8 cellular contexts compared by ENCODE assay signal in genomic region chr7:141785711-141786552, GRCh38. TPM values are rescaled to one million over a fixed set of nuclear protein-coding genes. Genes with fewer than 3 reads are reported as not detected.
DNase-seq lines count a peak whose midpoint lies in the region; ATAC-seq, FAIRE-seq and TF ChIP-seq lines count a peak whose summit lies in the region.

No MANE protein-coding gene starts in this region.

- no peak for TF ChIP-seq EP300 in stomach (IDR thresholded peaks at IDR 0.05)

- intact Hi-C loops in stomach (cut with DNase I; ENCODE audit: low total_unique reads), result no loop called here

- H2AFZ ChIP-seq in keratinocyte (ENCODE audit: control insufficient read depth, low read length), result no peak overlapping the region

- H3K9ac ChIP-seq in NT2/D1 (ENCODE audit: insufficient read length, low read depth) (no peak overlapping the region), keratinocyte (ENCODE audit: control insufficient read depth, extremely low read depth, insufficient read depth, low read length) (no peak overlapping the region)

- in situ Hi-C loops in brain microvascular endothelial cell (cut with HindIII; ENCODE audit: low pct_ligation_motif_present, low sequenced_read_pairs), result no loop called here

- H3K4me1 ChIP-seq in NT2/D1 (ENCODE audit: insufficient read depth, insufficient read length) (no peaks in the 10 kb centered on the region), keratinocyte (ENCODE audit: control insufficient read depth, extremely low read depth, insufficient read depth, low read length) (no peaks in the 10 kb centered on the region), stomach (no peaks in the 10 kb centered on the region)

- dilution Hi-C loops in keratinocyte (cut with MboI; ENCODE audit: extremely low pct_ligation_motif_present, low sequenced_read_pairs), result no loop called here

- H3K9me3 ChIP-seq in NT2/D1 (ENCODE audit: insufficient read depth, low read length) (no peaks in the 10 kb centered on the region), keratinocyte (ENCODE audit: control insufficient read depth, low read depth, low read length) (no peaks in the 10 kb centered on the region), stomach (no peaks in the 10 kb centered on the region)

- no peak for TF ChIP-seq POLR2A in stomach (IDR thresholded peaks at IDR 0.05)

- no peaks in the 10 kb centered on the region for H3K9me1 ChIP-seq in keratinocyte (ENCODE audit: control insufficient read depth, extremely low read depth, insufficient read depth, low read length)

- H4K20me1 ChIP-seq in keratinocyte (ENCODE audit: control insufficient read depth, extremely low read depth, insufficient read depth, low read length), result no peaks in the 10 kb centered on the region

- WGBS in stomach, 5 donors, result 64 to 76% (median 73%) methylated on average over 13 of the region's 13 CpGs

- H3K79me2 ChIP-seq in keratinocyte (ENCODE audit: control insufficient read depth, insufficient read depth, low read length), result no peaks in the 10 kb centered on the region

- FAIRE-seq in HTR-8/SVneo (lab: Jason Lieb, UNC) (no peak), keratinocyte (lab: Jason Lieb, UNC) (peak; percentile 66)

- no peak overlapping the region for H3K27ac ChIP-seq in brain microvascular endothelial cell
- no peak overlapping the region for H3K27ac ChIP-seq in keratinocyte (ENCODE audit: control insufficient read depth, insufficient read depth, low read length)
- H3K27ac ChIP-seq in stomach, result no peak overlapping the region

- H3K4me2 ChIP-seq in keratinocyte (ENCODE audit: control insufficient read depth, extremely low read depth, insufficient read depth, low read depth, low read length), result no peak overlapping the region

- H3K4me3 ChIP-seq in NT2/D1 (ENCODE audit: insufficient read length, low read depth) (no peak overlapping the region), brain microvascular endothelial cell (ENCODE audit: low read depth, low read length) (no peak overlapping the region), keratinocyte (ENCODE audit: control insufficient read depth in 2 of 3, extremely low read depth in 1 of 3, insufficient read depth in 2 of 3, low read depth in 1 of 3, low read length in 3 of 3) (no peak overlapping the region), stomach (no peak overlapping the region)

- H3K36me3 ChIP-seq in NT2/D1 (ENCODE audit: insufficient read depth, insufficient read length, low read length) (peaks cover 7% of the 10 kb centered on the region), brain microvascular endothelial cell (replicated peaks) (no peaks in the 10 kb centered on the region), keratinocyte (ENCODE audit: control insufficient read depth in 2 of 2, extremely low read depth in 1 of 2, insufficient read depth in 2 of 2, low read length in 2 of 2) (peaks cover 5 to 12% of the 10 kb centered on the region in 2 experiments), stomach (peaks cover 0 to 27% (median 20%) of the 10 kb centered on the region in 4 donors)

- peak; percentile 73 for ATAC-seq in GM19463 (IDR thresholded peaks at IDR 0.05; ENCODE audit: unreplicated experiment)

- H3K27me3 ChIP-seq in NT2/D1 (ENCODE audit: insufficient read depth, insufficient read length) (no peaks in the 10 kb centered on the region), brain microvascular endothelial cell (replicated peaks) (no peaks in the 10 kb centered on the region), keratinocyte (ENCODE audit: control insufficient read depth, extremely low read depth, insufficient read depth, low read length) (no peaks in the 10 kb centered on the region), stomach (no peaks in the 10 kb centered on the region)

- TF ChIP-seq CTCF in brain microvascular endothelial cell (IDR thresholded peaks at IDR 0.05; ENCODE audit: low read depth, low read length, missing control alignments), result peak; percentile 84
- peak in 2 of 3 experiments; percentile 65 to 67 for TF ChIP-seq CTCF in keratinocyte (optimal IDR thresholded peaks at IDR 0.05 in 1 of 3, IDR thresholded peaks at IDR 0.05 in 1 of 3, conservative IDR thresholded peaks at IDR 0.05 in 1 of 3; ENCODE audit: extremely low read depth in 1 of 3, insufficient read depth in 2 of 3, low read length in 3 of 3)
- peak in 5 of 7 experiments; percentile 33 to 59 (median 48) for TF ChIP-seq CTCF in stomach (IDR thresholded peaks at IDR 0.05)

- DNase-seq in EL, result peak; percentile 44
- DNase-seq in HTR-8/SVneo (ENCODE audit: insufficient read length, low spot score), result peak; percentile 35
- peak; percentile 25 for DNase-seq in NT2/D1 (ENCODE audit: low read depth, low spot score)
- peak; percentile 59 for DNase-seq in brain microvascular endothelial cell
- no peak for DNase-seq in keratinocyte (ENCODE audit: low read depth, low spot score)
- DNase-seq in stomach, result no peak
- DNase-seq in cerebellar nuclear complex (lab: John Stamatoyannopoulos, UW), result no peak

RNA-seq across cellular contexts. Expression of gene TAS2R5, which starts 4.1 kb away (rescaled TPM):
- polyA plus RNA-seq in keratinocyte (0.54 to 3.1 TPM (median 2.0 TPM) in 3 replicates), stomach (1 to 10 TPM in 1 of 3 donors, under 1 TPM in 1, not detected in 1; 0.92 to 1.1 TPM)
- polyA plus RNA-seq in keratinocyte (2011; ENCODE audit: low read depth), result 0.77 TPM
- polyA plus RNA-seq in keratinocyte (2011; cell fraction: cytosol; rRNA removed), result 0.21 and 0.23 TPM in 2 replicates
- polyA plus RNA-seq in keratinocyte (2011; cell fraction: nucleus; rRNA removed), result 12.8 and 14.2 TPM in 2 replicates
- polyA plus RNA-seq in keratinocyte (2012; ENCODE audit: low replicate concordance), result 0.19 and 1.9 TPM in 2 replicates
- polyA minus RNA-seq in keratinocyte, result 6.0 to 6.3 TPM in 2 of 3 replicates, not detected in the other
- polyA minus RNA-seq in keratinocyte (2011; cell fraction: cytosol; rRNA and poly(A)+ RNA removed), result not detected
- 7.5 and 12.3 TPM in 2 replicates for polyA minus RNA-seq in keratinocyte (2011; cell fraction: nucleus; rRNA and poly(A)+ RNA removed)
- 10 to 100 TPM in 1 of 5 donors, 1 to 10 TPM in 3, not detected in 1; 4.4 to 45.5 (median 9.0) TPM for total RNA-seq in stomach

RNA-seq across cellular contexts. Expression of gene TAS2R4, which starts 9.5 kb away (rescaled TPM):
- polyA plus RNA-seq in keratinocyte (0.24 to 0.73 TPM (median 0.68 TPM) in 3 replicates), stomach (under 1 TPM in 1 of 3 donors, not detected in 2; 0.23 TPM)
- polyA plus RNA-seq in keratinocyte (2011; ENCODE audit: low read depth), result 1.8 TPM
- polyA plus RNA-seq in keratinocyte (2011; cell fraction: cytosol; rRNA removed), result not detected in 2 replicates
- 3.5 and 4.0 TPM in 2 replicates for polyA plus RNA-seq in keratinocyte (2011; cell fraction: nucleus; rRNA removed)
- 0.16 and 0.86 TPM in 2 replicates for polyA plus RNA-seq in keratinocyte (2012; ENCODE audit: low replicate concordance)
- 0.52 to 7.1 TPM (median 4.8 TPM) in 3 replicates for polyA minus RNA-seq in keratinocyte
- polyA minus RNA-seq in keratinocyte (2011; cell fraction: cytosol; rRNA and poly(A)+ RNA removed), result not detected
- 6.5 and 12.1 TPM in 2 replicates for polyA minus RNA-seq in keratinocyte (2011; cell fraction: nucleus; rRNA and poly(A)+ RNA removed)
- total RNA-seq in stomach, result 1 to 10 TPM in 3 of 5 donors, under 1 TPM in 1, not detected in 1; 0.58 to 3.7 (median 1.2) TPM

RNA-seq across cellular contexts. Expression of gene TAS2R3, which starts 22.0 kb away (rescaled TPM):
- polyA plus RNA-seq in keratinocyte (0.07 to 0.59 TPM (median 0.51 TPM) in 3 replicates), stomach (not detected)
- not detected for polyA plus RNA-seq in keratinocyte (2011; ENCODE audit: low read depth)
- not detected in 2 replicates for polyA plus RNA-seq in keratinocyte (2011; cell fraction: cytosol; rRNA removed)
- 2.0 and 2.8 TPM in 2 replicates for polyA plus RNA-seq in keratinocyte (2011; cell fraction: nucleus; rRNA removed)
- polyA plus RNA-seq in keratinocyte (2012; ENCODE audit: low replicate concordance), result 0.35 TPM in 1 of 2 replicates, not detected in the other
- polyA minus RNA-seq in keratinocyte, result 2.2 to 11.6 TPM (median 9.4 TPM) in 3 replicates
- polyA minus RNA-seq in keratinocyte (2011; cell fraction: cytosol; rRNA and poly(A)+ RNA removed), result not detected
- polyA minus RNA-seq in keratinocyte (2011; cell fraction: nucleus; rRNA and poly(A)+ RNA removed), result 7.6 and 18.7 TPM in 2 replicates
- 1 to 10 TPM in 2 of 5 donors, under 1 TPM in 1, not detected in 2; 0.58 to 5.7 (median 4.4) TPM for total RNA-seq in stomach

RNA-seq across cellular contexts. Expression of gene SSBP1, which starts 47.8 kb away (rescaled TPM):
- 127 to 244 TPM (median 230 TPM) in 3 replicates for polyA plus RNA-seq in keratinocyte
- polyA plus RNA-seq in keratinocyte (2011; ENCODE audit: low read depth), result 49.2 TPM
- 176 and 226 TPM in 2 replicates for polyA plus RNA-seq in keratinocyte (2011; cell fraction: cytosol; rRNA removed)
- 124 and 160 TPM in 2 replicates for polyA plus RNA-seq in keratinocyte (2011; cell fraction: nucleus; rRNA removed)
- 164 and 317 TPM in 2 replicates for polyA plus RNA-seq in keratinocyte (2012; ENCODE audit: low replicate concordance)
- polyA minus RNA-seq in keratinocyte, result 13.3 to 76.6 TPM (median 35.4 TPM) in 3 replicates
- 50.1 TPM for polyA minus RNA-seq in keratinocyte (2011; cell fraction: cytosol; rRNA and poly(A)+ RNA removed)
- 30.2 and 53.3 TPM in 2 replicates for polyA minus RNA-seq in keratinocyte (2011; cell fraction: nucleus; rRNA and poly(A)+ RNA removed)
- 100 to 1,000 TPM in 1 of 5 donors, 10 to 100 TPM in 4; 17.4 to 145 (median 59.8) TPM for total RNA-seq in stomach
- polyA plus RNA-seq in stomach, result 100 to 1,000 TPM; 169 to 207 (median 198) TPM

RNA-seq across cellular contexts. Expression of gene PRSS37, which starts 55.4 kb away (rescaled TPM):
- not detected in 3 replicates for polyA plus RNA-seq in keratinocyte
- not detected for polyA plus RNA-seq in keratinocyte (2011; ENCODE audit: low read depth)
- not detected in 2 replicates for polyA plus RNA-seq in keratinocyte (2011; cell fraction: cytosol; rRNA removed)
- polyA plus RNA-seq in keratinocyte (2011; cell fraction: nucleus; rRNA removed), result not detected in 2 replicates
- 0.23 TPM in 1 of 2 replicates, not detected in the other for polyA plus RNA-seq in keratinocyte (2012; ENCODE audit: low replicate concordance)
- not detected in 3 replicates for polyA minus RNA-seq in keratinocyte
- not detected for polyA minus RNA-seq in keratinocyte (2011; cell fraction: cytosol; rRNA and poly(A)+ RNA removed)
- not detected in 2 replicates for polyA minus RNA-seq in keratinocyte (2011; cell fraction: nucleus; rRNA and poly(A)+ RNA removed)
- total RNA-seq in stomach, result not detected
- polyA plus RNA-seq in stomach, result not detected

Comparison
In these comparisons a context has a peak if more than half of its experiments do, and no peak if none do; other contexts are left out.
1. DNase-seq: peak in EL (single experiment), HTR-8/SVneo (single experiment), NT2/D1 (single experiment) and brain microvascular endothelial cell (single experiment); none in keratinocyte (single experiment), stomach (single experiment) and cerebellar nuclear complex (0 of 2).
2. Peak in every context shown above with its lines, with median percentiles within 50 percentile points of each other: CTCF ChIP-seq.